In genomic region chr11:64269380-64270234, GRCh38 we compare ENCODE assay signal across 1 cellular context.
A peak's percentile ranks its signal among the peaks of the same experiment; 100 is the strongest.
TF ChIP-seq lines count a peak whose summit lies in the region.

No MANE protein-coding gene starts in this region.

TF ChIP-seq in WTC11, 78 proteins besides CTCF, POLR2A, EP300 and RAD21 (continued from another document):
- TF ChIP-seq ZBTB43 (CRISPR knock-in tag; IDR thresholded peaks at IDR 0.05) = peak; percentile 99
- TF ChIP-seq ZNF425 (CRISPR knock-in tag; conservative IDR thresholded peaks at IDR 0.05) = no peak
- TF ChIP-seq ZNF423 (CRISPR knock-in tag; IDR thresholded peaks at IDR 0.05) = no peak
- no peak for TF ChIP-seq RELA (CRISPR knock-in tag; IDR thresholded peaks at IDR 0.05; ENCODE audit: borderline replicate concordance)
- TF ChIP-seq ZSCAN18 (CRISPR knock-in tag; IDR thresholded peaks at IDR 0.05) = no peak
- TF ChIP-seq SP1 (CRISPR knock-in tag; conservative IDR thresholded peaks at IDR 0.05) = peak; percentile 99
- no peak for TF ChIP-seq FOXJ3 (CRISPR knock-in tag; IDR thresholded peaks at IDR 0.05; ENCODE audit: borderline replicate concordance)
- TF ChIP-seq CBFB (CRISPR knock-in tag; IDR thresholded peaks at IDR 0.05; ENCODE audit: low read depth) = 0 out of 2 replicates have a peak, but pooled peaks have one; percentile 41
- 0 out of 2 replicates have a peak, but pooled peaks have one; percentile 36 for TF ChIP-seq NFE2L1 (CRISPR knock-in tag; IDR thresholded peaks at IDR 0.05)
- TF ChIP-seq IRF1 (CRISPR knock-in tag; IDR thresholded peaks at IDR 0.05) = no peak
- no peak; the same call in 1 of the 2 replicates for TF ChIP-seq ZNF416 (CRISPR knock-in tag; IDR thresholded peaks at IDR 0.05)
- no peak; the same call in 1 of the 2 replicates for TF ChIP-seq ATF3 (CRISPR knock-in tag; conservative IDR thresholded peaks at IDR 0.05)
- TF ChIP-seq NFATC4 (CRISPR knock-in tag; IDR thresholded peaks at IDR 0.05) = no peak
- 0 out of 2 replicates have a peak, but pooled peaks have one; percentile 3 for TF ChIP-seq JUN (CRISPR knock-in tag; IDR thresholded peaks at IDR 0.05)
- TF ChIP-seq EMX1 (CRISPR knock-in tag; IDR thresholded peaks at IDR 0.05) = 0 out of 2 replicates have a peak, but pooled peaks have one; percentile 13
- TF ChIP-seq ERG (CRISPR knock-in tag; IDR thresholded peaks at IDR 0.05) = no peak
- peak; percentile 83; the same call in 1 of the 2 replicates for TF ChIP-seq ZNF138 (CRISPR knock-in tag; conservative IDR thresholded peaks at IDR 0.05)
- no peak for TF ChIP-seq NR3C1 (CRISPR knock-in tag; conservative IDR thresholded peaks at IDR 0.05; ENCODE audit: low read depth)
- TF ChIP-seq GTF2I (CRISPR knock-in tag; conservative IDR thresholded peaks at IDR 0.05) = no peak
- no peak for TF ChIP-seq HMGA2 (CRISPR knock-in tag; IDR thresholded peaks at IDR 0.05)
- TF ChIP-seq USF1 (CRISPR knock-in tag; IDR thresholded peaks at IDR 0.05) = no peak
- TF ChIP-seq ESRRA (CRISPR knock-in tag; IDR thresholded peaks at IDR 0.05; ENCODE audit: borderline replicate concordance) = no peak; the same call in 1 of the 2 replicates
- TF ChIP-seq E2F5 (CRISPR knock-in tag; IDR thresholded peaks at IDR 0.05) = 0 out of 2 replicates have a peak, but pooled peaks have one; percentile 76
- TF ChIP-seq PREB (CRISPR knock-in tag; IDR thresholded peaks at IDR 0.05; ENCODE audit: borderline replicate concordance) = no peak
- 0 out of 2 replicates have a peak, but pooled peaks have one; percentile 41 for TF ChIP-seq USF2 (CRISPR knock-in tag; IDR thresholded peaks at IDR 0.05)
- peak; percentile 65; the same call in 1 of the 2 replicates for TF ChIP-seq HMGXB4 (CRISPR knock-in tag; IDR thresholded peaks at IDR 0.05)
- TF ChIP-seq E2F4 (CRISPR knock-in tag; IDR thresholded peaks at IDR 0.05; ENCODE audit: borderline replicate concordance, low read depth) = 0 out of 2 replicates have a peak, but pooled peaks have one; percentile 1
- TF ChIP-seq AFF4 (CRISPR knock-in tag; IDR thresholded peaks at IDR 0.05; ENCODE audit: borderline replicate concordance) = peak; percentile 19; the same call in 1 of the 2 replicates
- no peak for TF ChIP-seq AR (CRISPR knock-in tag; IDR thresholded peaks at IDR 0.05)
